ENCODE assay signal across 26 cellular contexts in the genomic region with DNA sequence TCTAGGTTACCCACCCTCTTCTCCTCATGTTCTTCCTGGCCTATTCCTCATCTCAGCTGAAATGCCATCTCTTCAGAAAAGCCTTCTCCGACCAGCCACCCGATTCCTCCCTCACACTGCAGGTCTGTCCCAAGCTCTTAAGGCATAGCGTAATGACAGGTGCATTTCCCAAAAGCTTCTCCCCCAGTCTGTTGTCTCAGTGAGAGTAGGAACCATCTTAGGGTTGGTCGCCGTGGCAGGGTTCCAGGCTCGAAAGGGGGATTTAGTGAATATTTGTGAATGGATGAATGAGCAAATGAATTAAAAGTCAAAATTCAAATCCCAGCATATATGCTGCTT.
"Had no signal": no experiment of that assay in that cellular context is flagged by ENCODE, and none has a peak within 500 bp of the region (broad histone marks: within the 10 kb centered on the region; RNA-seq: fewer than 3 reads in every experiment).

No MANE protein-coding gene starts in this region.

- H3K9me3 ChIP-seq: colonic mucosa, gastroesophageal sphincter, heart left ventricle, left lung, mucosa of descending colon, pancreas, prostate gland, right atrium auricular region, suprapubic skin had no signal

- H3K9me3 Mint-ChIP-seq: central memory CD8-positive, alpha-beta T cell; dendritic cell treated with granulocyte-macrophage colony-stimulating factor and Interleukin-4, amounts not matched to agents 40 ng/mL and 50 ng/mL, for 4 days; endodermal cell; natural killer cell treated with Interleukin-12 subunit alpha and Interleukin-12 subunit beta and Interleukin-15 and Interleukin-18, amount 100 ng/mL, for 72 hours; stimulated activated naive CD8-positive, alpha-beta T cell treated with anti-CD3 and anti-CD28 coated beads, Interleukin-15, Interleukin-2, amounts not matched to agents 100 ng/mL and 50 ng/mL, for 24 hours; type B pancreatic cell had no signal

- H3K4me3 Mint-ChIP-seq: central memory CD8-positive, alpha-beta T cell; dendritic cell treated with granulocyte-macrophage colony-stimulating factor and Interleukin-4, amounts not matched to agents 40 ng/mL and 50 ng/mL, for 4 days; endodermal cell; naive B cell; natural killer cell treated with Interleukin-12 subunit alpha and Interleukin-12 subunit beta and Interleukin-15 and Interleukin-18, amount 100 ng/mL, for 72 hours; stimulated activated memory B cell treated with anti-CD40 and anti-IgM and Interleukin-4, amounts not matched to agents 10 μg/mL and 1 μg/mL and 100 μg/mL, for 72 hours; stimulated activated naive CD8-positive, alpha-beta T cell treated with anti-CD3 and anti-CD28 coated beads, Interleukin-15, Interleukin-2, amounts not matched to agents 100 ng/mL and 50 ng/mL, for 24 hours; type B pancreatic cell had no signal

- ATAC-seq: esophagus mucosa; foreskin keratinocyte; gastroesophageal sphincter; heart left ventricle; left cardiac atrium; left lung; mucosa of descending colon; natural killer cell treated with Interleukin-12 subunit alpha and Interleukin-12 subunit beta and Interleukin-15 and Interleukin-18, amount 100 ng/mL, for 72 hours; pancreas; sciatic nerve; stimulated activated memory B cell treated with anti-CD40 and anti-IgM and Interleukin-4, amounts not matched to agents 10 μg/mL and 1 μg/mL and 100 μg/mL, for 72 hours had no signal

- H3K4me3 ChIP-seq: colonic mucosa, gastroesophageal sphincter, heart left ventricle, hepatocyte, left lung, mucosa of descending colon, pancreas, prostate gland, right atrium auricular region, suprapubic skin had no signal

- H2AFZ ChIP-seq: hepatocyte had no signal

- H3K4me1 ChIP-seq: colonic mucosa, foreskin keratinocyte, left lung, pancreas, prostate gland, suprapubic skin had no signal

- H3K4me2 ChIP-seq: hepatocyte had no signal

- H3K27me3 Mint-ChIP-seq: dendritic cell treated with granulocyte-macrophage colony-stimulating factor and Interleukin-4, amounts not matched to agents 40 ng/mL and 50 ng/mL, for 4 days; natural killer cell treated with Interleukin-12 subunit alpha and Interleukin-12 subunit beta and Interleukin-15 and Interleukin-18, amount 100 ng/mL, for 72 hours had no signal

- H3K27me3 ChIP-seq: colonic mucosa, foreskin keratinocyte, gastroesophageal sphincter, heart left ventricle, hepatocyte, left lung, pancreas, right atrium auricular region, suprapubic skin had no signal

- DNase-seq: colonic mucosa; effector CD8-positive, alpha-beta T cell; foreskin keratinocyte; heart left ventricle; left cardiac atrium; left lung; mucosa of descending colon; naive B cell; occipital lobe; pancreas; stimulated activated CD4-positive, alpha-beta T cell treated with anti-CD3 and anti-CD28 coated beads, Interleukin-4, amount 100 ng/mL, for 4 hours had no signal

- H3K27ac Mint-ChIP-seq: dendritic cell treated with granulocyte-macrophage colony-stimulating factor and Interleukin-4, amounts not matched to agents 40 ng/mL and 50 ng/mL, for 4 days; endodermal cell; natural killer cell treated with Interleukin-12 subunit alpha and Interleukin-12 subunit beta and Interleukin-15 and Interleukin-18, amount 100 ng/mL, for 72 hours; stimulated activated memory B cell treated with anti-CD40 and anti-IgM and Interleukin-4, amounts not matched to agents 10 μg/mL and 1 μg/mL and 100 μg/mL, for 72 hours; stimulated activated naive CD8-positive, alpha-beta T cell treated with anti-CD3 and anti-CD28 coated beads, Interleukin-15, Interleukin-2, amounts not matched to agents 100 ng/mL and 50 ng/mL, for 24 hours; type B pancreatic cell had no signal

- H3K79me2 ChIP-seq: hepatocyte had no signal

- H3K36me3 ChIP-seq: colonic mucosa, left lung, pancreas, prostate gland, suprapubic skin had no signal

- H3K4me1 Mint-ChIP-seq: central memory CD8-positive, alpha-beta T cell; naive B cell; stimulated activated memory B cell treated with anti-CD40 and anti-IgM and Interleukin-4, amounts not matched to agents 10 μg/mL and 1 μg/mL and 100 μg/mL, for 72 hours had no signal

- H3K27ac ChIP-seq: colonic mucosa, epithelial cell of prostate, foreskin keratinocyte, gastroesophageal sphincter, left lung, pancreas, prostate gland, right atrium auricular region, suprapubic skin had no signal

- H3K36me3 Mint-ChIP-seq: naive B cell; natural killer cell treated with Interleukin-12 subunit alpha and Interleukin-12 subunit beta and Interleukin-15 and Interleukin-18, amount 100 ng/mL, for 72 hours; stimulated activated memory B cell treated with anti-CD40 and anti-IgM and Interleukin-4, amounts not matched to agents 10 μg/mL and 1 μg/mL and 100 μg/mL, for 72 hours had no signal
